Comparison of ENCODE assay signal across 19 cellular contexts in genomic region chr21:22573834-22574233, GRCh38.
DNase-seq lines count a peak whose midpoint lies in the region; ATAC-seq, FAIRE-seq and TF ChIP-seq lines count a peak whose summit lies in the region.
"Had no signal": no experiment of that assay in that cellular context is flagged by ENCODE, and none has a peak within 500 bp of the region (broad histone marks: within the 10 kb centered on the region; RNA-seq: fewer than 3 reads in every experiment).

No MANE protein-coding gene starts in this region.

- H2BK15ac ChIP-seq in mesendoderm (replicated peaks; ENCODE audit: low read depth): no peak overlapping the region

- TF ChIP-seq EP300 in HepG2 (IDR thresholded peaks at IDR 0.05; ENCODE audit: low read depth in 2 of 2, low read length in 2 of 2) (no peak), HepG2 (CRISPR knock-in tag; IDR thresholded peaks at IDR 0.05; ENCODE audit: borderline replicate concordance) (no peak)

- peak overlapping the region; percentile 21 for H4K5ac ChIP-seq in mesendoderm (ENCODE audit: low read length)

- no peak overlapping the region for H2BK120ac ChIP-seq in mesendoderm (ENCODE audit: low read depth, low read length)

- H3K56ac ChIP-seq in mesendoderm (ENCODE audit: low read length): no peak overlapping the region

- no peak overlapping the region for H3K27ac ChIP-seq in HepG2 (ENCODE audit: extremely low read length, insufficient read depth, low read length)
- H3K27ac ChIP-seq in right lobe of liver: no peak overlapping the region
- no peak overlapping the region for H3K27ac ChIP-seq in SU-DHL-6 (ENCODE audit: low read depth, low read length)
- H3K27ac ChIP-seq in mesendoderm (ENCODE audit: low read depth, low read length): no peak overlapping the region

- H3K9me3 ChIP-seq in HepG2 (ENCODE audit: low read length): peaks cover 69% of the 10 kb centered on the region
- no peaks in the 10 kb centered on the region for H3K9me3 ChIP-seq in right lobe of liver
- no peaks in the 10 kb centered on the region for H3K9me3 ChIP-seq in SU-DHL-6 (ENCODE audit: insufficient read depth, low read length)
- H3K9me3 ChIP-seq: HAP-1 had no signal

- TF ChIP-seq RAD21 in HepG2 (CRISPR knock-in tag; IDR thresholded peaks at IDR 0.05): no peak

- peaks cover 5% of the 10 kb centered on the region; the same call in 1 of the 2 replicates for H3F3A ChIP-seq in SU-DHL-6 (ENCODE audit: insufficient read depth)

- H3K36me3 ChIP-seq in HepG2 (replicated peaks in 1 of 2; ENCODE audit: control insufficient read depth in 1 of 2, insufficient read depth in 2 of 2, low read length in 2 of 2) (no peaks in the 10 kb centered on the region), right lobe of liver (no peaks in the 10 kb centered on the region), SU-DHL-6 (ENCODE audit: low read length) (no peaks in the 10 kb centered on the region), mesendoderm (ENCODE audit: control insufficient read depth, insufficient read depth, low read length) (no peaks in the 10 kb centered on the region)
- H3K36me3 ChIP-seq: HAP-1 had no signal

- H2AFZ ChIP-seq in HepG2 (ENCODE audit: low read length) (no peak overlapping the region), SU-DHL-6 (ENCODE audit: low read depth, low read length, severe bottlenecking) (peak overlapping the region; percentile 85)

- POLR2A ChIA-PET in HepG2 (lab: Yijun Ruan, JAX): no interaction called here

- no peak overlapping the region for H2BK5ac ChIP-seq in mesendoderm (ENCODE audit: low read length)

- no peak overlapping the region for H3K18ac ChIP-seq in mesendoderm (ENCODE audit: low read length)

- TF ChIP-seq CTCF in HepG2 (CRISPR knock-in tag; IDR thresholded peaks at IDR 0.05) (no peak), right lobe of liver (IDR thresholded peaks at IDR 0.05) (no peak), SU-DHL-6 (IDR thresholded peaks at IDR 0.05; ENCODE audit: insufficient read depth, low read length, poor library complexity, severe bottlenecking) (no peak)

- H3K4me2 ChIP-seq in HepG2 (ENCODE audit: low read depth, low read length): no peak overlapping the region
- no peak overlapping the region for H3K4me2 ChIP-seq in SU-DHL-6 (ENCODE audit: low read depth, low read length, poor library complexity, severe bottlenecking)
- H3K4me2 ChIP-seq in mesendoderm (ENCODE audit: low read length): no peak overlapping the region

- H3K27me3 ChIP-seq in HepG2 (ENCODE audit: control insufficient read depth in 1 of 2, insufficient read depth in 2 of 2, low read length in 2 of 2) (no peaks in the 10 kb centered on the region), right lobe of liver (no peaks in the 10 kb centered on the region), SU-DHL-6 (ENCODE audit: low read length) (no peaks in the 10 kb centered on the region), mesendoderm (ENCODE audit: insufficient read depth, low read length, poor library complexity) (no peaks in the 10 kb centered on the region)

- H4K20me1 ChIP-seq in HepG2 (ENCODE audit: insufficient read depth, low read length) (no peaks in the 10 kb centered on the region), SU-DHL-6 (ENCODE audit: low read depth, low read length) (no peaks in the 10 kb centered on the region)

- CTCF ChIA-PET in HepG2 (lab: Yijun Ruan, JAX; ENCODE audit: low intra/inter-chr PET ratio, low total read pairs): no interaction called here

- H3K23ac ChIP-seq in mesendoderm (ENCODE audit: low read length): no peak overlapping the region

- H3K4me3 ChIP-seq in HepG2 (replicated peaks in 1 of 3; ENCODE audit: insufficient read depth in 1 of 3, low read depth in 2 of 3, low read length in 3 of 3) (no peak overlapping the region), right lobe of liver (no peak overlapping the region), SU-DHL-6 (ENCODE audit: insufficient read depth, low read length, poor library complexity, severe bottlenecking) (no peak overlapping the region), mesendoderm (ENCODE audit: low read length) (no peak overlapping the region)
- H3K4me3 ChIP-seq: GM12878, HAP-1 had no signal

- no peaks in the 10 kb centered on the region for H3K79me1 ChIP-seq in mesendoderm (ENCODE audit: low read length)

- no peak overlapping the region for H3K4ac ChIP-seq in mesendoderm (ENCODE audit: low read depth, low read length)

- intact Hi-C loops in HepG2 (cut with micrococcal nuclease; ENCODE audit: unreplicated experiment) (no loop called here), right lobe of liver (cut with DNase I) (no loop called here)

- DNase-seq in HepG2 (ENCODE audit: low spot score): no peak
- no peak for DNase-seq in right lobe of liver
- no peak for DNase-seq in mesendoderm
- DNase-seq in activated T-cell treated with anti-CD3 and anti-CD28 coated beads, Interleukin-2, amount 50 U/mL, for 48 hours: no peak
- no peak for DNase-seq in globus pallidus (ENCODE audit: low spot score)
- no peak for DNase-seq in activated naive CD4-positive, alpha-beta T cell (lab: John Stamatoyannopoulos, UW)
- DNase-seq: 8988T; C1 segment of cervical spinal cord; Calu3; CD4-positive, alpha-beta memory T cell; COR-L47; EL; GDM1; GOT3; HFFc6 had no signal

- in situ Hi-C loops in HepG2 (cut with HindIII; ENCODE audit: extremely low pct_ligation_motif_present, low pct_unique_long_range_greater_than_20kb): no loop called here

- H3K9me2 ChIP-seq in SU-DHL-6 (replicated peaks; ENCODE audit: insufficient read depth, low read length): no peaks in the 10 kb centered on the region

- WGBS in HepG2 (ENCODE audit: low lambda C conversion rate): 15% methylated on average over 1 of the region's 1 CpG
- WGBS in right lobe of liver (ENCODE audit: insufficient coverage, low coverage, low lambda C conversion rate, missing lambda C conversion rate): 75% methylated on average over 1 of the region's 1 CpG
- WGBS in mesendoderm (ENCODE audit: extremely low coverage, insufficient coverage, low lambda C conversion rate): no CpG with 5 or more reads among the region's 1 CpG

- H3K79me2 ChIP-seq in HepG2 (ENCODE audit: insufficient read depth, low read length): no peaks in the 10 kb centered on the region
- no peaks in the 10 kb centered on the region for H3K79me2 ChIP-seq in SU-DHL-6 (ENCODE audit: insufficient read depth, low read length)
- H3K79me2 ChIP-seq in mesendoderm (ENCODE audit: control insufficient read depth, insufficient read depth, low read length): no peaks in the 10 kb centered on the region

- no peak overlapping the region for H4K8ac ChIP-seq in mesendoderm (ENCODE audit: low read depth, low read length)

- H3K9ac ChIP-seq in HepG2 (ENCODE audit: insufficient read depth, low read depth, low read length): no peak overlapping the region
- H3K9ac ChIP-seq in SU-DHL-6 (ENCODE audit: low read length): no peak overlapping the region
- no peak overlapping the region for H3K9ac ChIP-seq in mesendoderm (ENCODE audit: low read length)

- TF ChIP-seq POLR2A in HepG2 (IDR thresholded peaks at IDR 0.05; ENCODE audit: insufficient read depth in 1 of 2, low read depth in 2 of 2, low read length in 2 of 2) (no peak), right lobe of liver (IDR thresholded peaks at IDR 0.05) (no peak)

- FAIRE-seq in HepG2 (lab: Jason Lieb, UNC): no peak
- FAIRE-seq: GM12878, H54 had no signal

- no peak overlapping the region for H2AK5ac ChIP-seq in mesendoderm (ENCODE audit: low read length)

- ATAC-seq in HepG2 (no peak), right lobe of liver (no peak)
- ATAC-seq: GM12878 had no signal

- H3K4me1 ChIP-seq in HepG2 (ENCODE audit: insufficient read depth, low read length) (no peaks in the 10 kb centered on the region), right lobe of liver (no peaks in the 10 kb centered on the region), mesendoderm (ENCODE audit: control insufficient read depth, low read depth, low read length) (no peaks in the 10 kb centered on the region)
- H3K4me1 ChIP-seq: HAP-1 had no signal

- BruUV-seq in HepG2 (replicated peaks; lab: Mats Ljungman, UMichigan): no TSS peak

TF ChIP-seq in HepG2, 621 proteins besides CTCF, POLR2A, EP300 and RAD21:
- TF ChIP-seq MXD1 (CRISPR knock-in tag; IDR thresholded peaks at IDR 0.05) (no peak), MAFF (IDR thresholded peaks at IDR 0.05; ENCODE audit: low read depth, low read length) (peak; percentile 78), MAFK (conservative IDR thresholded peaks at IDR 0.05 in 1 of 2, IDR thresholded peaks at IDR 0.05 in 1 of 2; ENCODE audit: low read length in 2 of 2) (peak; percentile 74 to 86)
